8 cellular contexts compared by ENCODE assay signal in genomic region chr17:60720763-60721531, GRCh38. TPM values are rescaled to one million over a fixed set of nuclear protein-coding genes. Genes with fewer than 3 reads are reported as not detected.
DNase-seq lines count a peak whose midpoint lies in the region; ATAC-seq and TF ChIP-seq lines count a peak whose summit lies in the region.

No MANE protein-coding gene starts in this region.

- no peaks in the 10 kb centered on the region for H3K27me3 Mint-ChIP-seq in CD8-positive, alpha-beta memory T cell
- H3K27me3 Mint-ChIP-seq in activated CD4-positive, alpha-beta T cell treated with anti-CD3 and anti-CD28 coated beads for 36 hours = no peaks in the 10 kb centered on the region
- H3K27me3 Mint-ChIP-seq in nephron progenitor cell (ENCODE audit: low read depth, poor library complexity) = peaks cover 6% of the 10 kb centered on the region

- ATAC-seq in activated CD4-positive, alpha-beta T cell treated with anti-CD3 and anti-CD28 coated beads for 36 hours = no peak
- ATAC-seq in GM21423 (IDR thresholded peaks at IDR 0.05; ENCODE audit: unreplicated experiment) = no peak

- no peaks in the 10 kb centered on the region for H3K9me3 ChIP-seq in CD8-positive, alpha-beta memory T cell (ENCODE audit: low read length)

- peak; percentile 90 for TF ChIP-seq CTCF in nephron progenitor cell (IDR thresholded peaks at IDR 0.05)

- H3K36me3 Mint-ChIP-seq in CD8-positive, alpha-beta memory T cell = peaks cover 0 to 8% (median 6%) of the 10 kb centered on the region in 3 donors
- peaks cover 3% of the 10 kb centered on the region for H3K36me3 Mint-ChIP-seq in activated CD4-positive, alpha-beta T cell treated with anti-CD3 and anti-CD28 coated beads for 36 hours (ENCODE audit: low read depth)
- peaks cover 12% of the 10 kb centered on the region for H3K36me3 Mint-ChIP-seq in nephron progenitor cell (ENCODE audit: low read depth)

- H3K36me3 ChIP-seq in CD8-positive, alpha-beta memory T cell (ENCODE audit: insufficient read depth, low read length) = no peaks in the 10 kb centered on the region

- no peaks in the 10 kb centered on the region for H3K9me3 Mint-ChIP-seq in CD8-positive, alpha-beta memory T cell
- no peaks in the 10 kb centered on the region for H3K9me3 Mint-ChIP-seq in activated CD4-positive, alpha-beta T cell treated with anti-CD3 and anti-CD28 coated beads for 36 hours (ENCODE audit: low read depth)
- H3K9me3 Mint-ChIP-seq in nephron progenitor cell = no peaks in the 10 kb centered on the region

- no peak overlapping the region for H3K4me3 Mint-ChIP-seq in CD8-positive, alpha-beta memory T cell
- H3K4me3 Mint-ChIP-seq in activated CD4-positive, alpha-beta T cell treated with anti-CD3 and anti-CD28 coated beads for 36 hours = no peak overlapping the region
- H3K4me3 Mint-ChIP-seq in nephron progenitor cell = no peak overlapping the region

- H3K4me3 ChIP-seq in CD8-positive, alpha-beta memory T cell (ENCODE audit: low read length) = no peak overlapping the region

- intact Hi-C loops in activated CD4-positive, alpha-beta T cell treated with anti-CD3 and anti-CD28 coated beads for 36 hours (cut with DNase I, micrococcal nuclease) = loop anchor here (1.0 to 10.0 kb wide), 7 partner anchors 234 to 690 kb away; no protein-coding TSS in a partner anchor

- POLR2A ChIA-PET in CD8-positive, alpha-beta memory T cell (lab: Charles Lee) = no interaction called here
- POLR2A ChIA-PET in activated CD4-positive, alpha-beta T cell treated with anti-CD3 and anti-CD28 coated beads for 36 hours (lab: Charles Lee) = no interaction called here

- DNase-seq in CD8-positive, alpha-beta memory T cell = peak in 3 of 5 donors; percentile 4 to 30 (median 21)
- DNase-seq in HCEC 1CT (peak; percentile 59), NCI-H345 treated with DMSO at 0.1 percent for 48 hours (lab: John Stamatoyannopoulos, UW; ENCODE audit: unreplicated experiment) (peak; percentile 24), fibroblast of gingiva (ENCODE audit: low read depth) (peak; percentile 58), nephron progenitor cell (peak; percentile 45), COR-L47 (lab: John Stamatoyannopoulos, UW) (no peak)
- peak; percentile 56 for DNase-seq in activated CD4-positive, alpha-beta T cell treated with anti-CD3 and anti-CD28 coated beads for 36 hours

- no peak overlapping the region for H3K27ac ChIP-seq in CD8-positive, alpha-beta memory T cell (ENCODE audit: low read depth, low read length)

- peaks cover 3 to 5% (median 4%) of the 10 kb centered on the region in 3 donors for H3K4me1 Mint-ChIP-seq in CD8-positive, alpha-beta memory T cell
- peaks cover 3% of the 10 kb centered on the region for H3K4me1 Mint-ChIP-seq in activated CD4-positive, alpha-beta T cell treated with anti-CD3 and anti-CD28 coated beads for 36 hours
- no peaks in the 10 kb centered on the region for H3K4me1 Mint-ChIP-seq in nephron progenitor cell

- H3K4me1 ChIP-seq in CD8-positive, alpha-beta memory T cell (ENCODE audit: insufficient read depth, low read length) = no peaks in the 10 kb centered on the region

- no peak overlapping the region for H3K27ac Mint-ChIP-seq in CD8-positive, alpha-beta memory T cell
- H3K27ac Mint-ChIP-seq in activated CD4-positive, alpha-beta T cell treated with anti-CD3 and anti-CD28 coated beads for 36 hours = no peak overlapping the region
- H3K27ac Mint-ChIP-seq in nephron progenitor cell = no peak overlapping the region

- CTCF ChIA-PET in CD8-positive, alpha-beta memory T cell (lab: Charles Lee) = interaction anchor here (0.7 to 1.5 kb wide), 16 partner anchors 9 to 689 kb away, joined by 3 to 10 read pairs (median 3); partner anchors contain the start of gene BCAS3
- CTCF ChIA-PET in activated CD4-positive, alpha-beta T cell treated with anti-CD3 and anti-CD28 coated beads for 36 hours (lab: Charles Lee) = interaction anchor here (0.6 to 2.3 kb wide), 42 partner anchors 9 to 852 kb away, joined by 3 to 16 read pairs (median 3); no protein-coding TSS in a partner anchor

- H3K27me3 ChIP-seq in CD8-positive, alpha-beta memory T cell (ENCODE audit: insufficient read depth, low read length, poor library complexity, severe bottlenecking) = no peaks in the 10 kb centered on the region

RNA-seq across cellular contexts. Expression of gene BCAS3, which starts 43.3 kb away (rescaled TPM):
- 10 to 100 TPM; 10.7 to 13.5 TPM for total RNA-seq in CD8-positive, alpha-beta memory T cell
- 35.3 TPM for polyA plus RNA-seq in CD8-positive, alpha-beta memory T cell
- 1 to 10 TPM; 7.2 to 7.5 TPM for total RNA-seq in activated CD4-positive, alpha-beta T cell treated with anti-CD3 and anti-CD28 coated beads for 36 hours
